9 cellular contexts compared by ENCODE assay signal in genomic region chr12:64633940-64634337, GRCh38. TPM values are rescaled to one million over a fixed set of nuclear protein-coding genes. Genes with fewer than 3 reads are reported as not detected.
DNase-seq lines count a peak whose midpoint lies in the region; ATAC-seq and TF ChIP-seq lines count a peak whose summit lies in the region.
"Had no signal": no experiment of that assay in that cellular context is flagged by ENCODE, and none has a peak within 500 bp of the region (broad histone marks: within the 10 kb centered on the region; RNA-seq: fewer than 3 reads in every experiment).

No MANE protein-coding gene starts in this region.

- peaks cover 14% of the 10 kb centered on the region for H3K9me3 Mint-ChIP-seq in activated CD4-positive, alpha-beta T cell treated with anti-CD3 and anti-CD28 coated beads, Interleukin-2, amount 10 ng/mL, durations not matched to agents 24 days and 14 days

- no peaks in the 10 kb centered on the region for H3K27me3 ChIP-seq in stomach
- H3K27me3 ChIP-seq: BLaER1 had no signal

- H3K27ac Mint-ChIP-seq in activated CD4-positive, alpha-beta T cell treated with anti-CD3 and anti-CD28 coated beads, Interleukin-2, amount 10 ng/mL, durations not matched to agents 24 days and 14 days = no peak overlapping the region

- no peak for TF ChIP-seq CTCF in stomach (IDR thresholded peaks at IDR 0.05)

- peak; percentile 26 to 31 for DNase-seq in activated CD4-positive, alpha-beta T cell treated with anti-CD3 and anti-CD28 coated beads for 4 hours
- DNase-seq in activated CD4-positive, alpha-beta T cell treated with anti-CD3 and anti-CD28 coated beads, Interleukin-2, amount 10 ng/mL, durations not matched to agents 24 days and 14 days = no peak
- DNase-seq in RKO (ENCODE audit: low spot score) (peak; percentile 42), stomach (peak; percentile 74), NCI-H1436 (lab: John Stamatoyannopoulos, UW) (no peak)
- no peak for DNase-seq in stimulated activated naive CD4-positive, alpha-beta T cell (lab: John Stamatoyannopoulos, UW)

- no peaks in the 10 kb centered on the region for H3K27me3 Mint-ChIP-seq in activated CD4-positive, alpha-beta T cell treated with anti-CD3 and anti-CD28 coated beads, Interleukin-2, amount 10 ng/mL, durations not matched to agents 24 days and 14 days

- H3K27ac ChIP-seq in stomach = peak overlapping the region in 3 of 5 donors; percentile 9 to 53 (median 51)
- H3K27ac ChIP-seq: BLaER1 had no signal

- peaks cover 0 to 8% (median 2%) of the 10 kb centered on the region in 4 donors for H3K36me3 ChIP-seq in stomach

- no peak overlapping the region for H3K4me3 ChIP-seq in stomach
- H3K4me3 ChIP-seq: BLaER1 had no signal

- H3K4me1 ChIP-seq in stomach = peaks cover 20 to 91% (median 60%) of the 10 kb centered on the region in 4 donors

- no peak for TF ChIP-seq EP300 in stomach (IDR thresholded peaks at IDR 0.05)

- ATAC-seq in esophagus mucosa = peak; percentile 80
- no peak for ATAC-seq in GM18873 (IDR thresholded peaks at IDR 0.05; ENCODE audit: low FRiP score, unreplicated experiment)

- no peaks in the 10 kb centered on the region for H3K9me3 ChIP-seq in stomach

- peaks cover 48% of the 10 kb centered on the region for H3K4me1 Mint-ChIP-seq in activated CD4-positive, alpha-beta T cell treated with anti-CD3 and anti-CD28 coated beads, Interleukin-2, amount 10 ng/mL, durations not matched to agents 24 days and 14 days

- no peak overlapping the region for H3K4me3 Mint-ChIP-seq in activated CD4-positive, alpha-beta T cell treated with anti-CD3 and anti-CD28 coated beads, Interleukin-2, amount 10 ng/mL, durations not matched to agents 24 days and 14 days

- TF ChIP-seq POLR2A in stomach (IDR thresholded peaks at IDR 0.05) = no peak

- intact Hi-C loops in activated CD4-positive, alpha-beta T cell treated with anti-CD3 and anti-CD28 coated beads, Interleukin-2, amount 10 ng/mL, durations not matched to agents 24 days and 14 days (cut with micrococcal nuclease) = no loop called here
- intact Hi-C loops in stomach (cut with DNase I; ENCODE audit: low total_unique reads) = no loop called here

- peaks cover 51% of the 10 kb centered on the region for H3K36me3 Mint-ChIP-seq in activated CD4-positive, alpha-beta T cell treated with anti-CD3 and anti-CD28 coated beads, Interleukin-2, amount 10 ng/mL, durations not matched to agents 24 days and 14 days (ENCODE audit: low read depth)

RNA-seq across cellular contexts. Expression of gene RASSF3, which starts 23.6 kb away (rescaled TPM):
- total RNA-seq in activated CD4-positive, alpha-beta T cell treated with anti-CD3 and anti-CD28 coated beads, Interleukin-2, amount 10 ng/mL, durations not matched to agents 24 days and 14 days = 40.8 and 43.1 TPM in 2 replicates
- total RNA-seq in esophagus mucosa (13.4 TPM), stomach (100 to 1,000 TPM in 1 of 5 donors, 10 to 100 TPM in 4; 34.4 to 109 (median 61.0) TPM)
- 10 to 100 TPM; 29.3 to 68.2 (median 48.6) TPM for polyA plus RNA-seq in stomach

Comparison
In these comparisons a context has a peak if more than half of its experiments do, and no peak if none do; other contexts are left out.
1. DNase-seq: peak in activated CD4-positive, alpha-beta T cell treated with anti-CD3 and anti-CD28 coated beads for 4 hours (2 of 2), RKO (single experiment) and stomach (single experiment); none in activated CD4-positive, alpha-beta T cell treated with anti-CD3 and anti-CD28 coated beads, Interleukin-2, amount 10 ng/mL, durations not matched to agents 24 days and 14 days (single experiment), stimulated activated naive CD4-positive, alpha-beta T cell (0 of 6) and NCI-H1436 (single experiment).